8 cellular contexts compared by ENCODE assay signal in the genomic region with DNA sequence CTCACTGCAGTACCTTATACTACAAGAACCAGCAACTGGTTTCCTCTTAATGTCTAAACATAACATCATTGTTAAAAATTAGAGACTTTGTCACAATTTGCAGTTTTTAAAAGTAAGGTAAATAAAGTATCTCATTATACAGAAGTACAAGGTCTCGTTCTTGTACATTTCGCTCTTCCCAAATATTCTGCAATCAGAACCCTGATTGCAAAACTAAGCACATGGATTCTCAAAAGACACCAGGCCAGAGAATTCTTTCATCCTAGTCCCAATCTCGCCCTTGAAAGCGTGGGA. TPM values are rescaled to one million over a fixed set of nuclear protein-coding genes. Genes with fewer than 3 reads are reported as not detected.
A peak's percentile ranks its signal among the peaks of the same experiment; 100 is the strongest.
DNase-seq lines count a peak whose midpoint lies in the region; ATAC-seq and TF ChIP-seq lines count a peak whose summit lies in the region.

No MANE protein-coding gene starts in this region.

- no peaks in the 10 kb centered on the region for H3K36me3 ChIP-seq in body of pancreas (replicated peaks in 1 of 2; ENCODE audit: insufficient read depth in 1 of 2, low read depth in 2 of 2)
- H3K36me3 ChIP-seq in lower lobe of right lung: no peaks in the 10 kb centered on the region
- no peaks in the 10 kb centered on the region for H3K36me3 ChIP-seq in tibial nerve

- H3K36me3 Mint-ChIP-seq in activated T-cell treated with anti-CD3 and anti-CD28 coated beads, Interleukin-2, amount 50 U/mL, for 72 hours (ENCODE audit: insufficient read depth in 2 of 2): peaks cover 0 to 2% of the 10 kb centered on the region in 2 donors

- peak overlapping the region; percentile 82 to 90 for H3K4me3 Mint-ChIP-seq in activated T-cell treated with anti-CD3 and anti-CD28 coated beads, Interleukin-2, amount 50 U/mL, for 72 hours

- WGBS in body of pancreas, 2 donors: 3% methylated on average over 4 of the region's 4 CpGs
- WGBS in tibial nerve, 2 donors: 1 to 4% methylated on average over 4 of the region's 4 CpGs

- intact Hi-C loops in body of pancreas (cut with DNase I): no loop called here
- intact Hi-C loops in lower lobe of right lung (cut with DNase I): no loop called here

- H3K27me3 ChIP-seq in body of pancreas (no peaks in the 10 kb centered on the region), lower lobe of right lung (ENCODE audit: low read depth) (no peaks in the 10 kb centered on the region), tibial nerve (no peaks in the 10 kb centered on the region)

- peak overlapping the region; percentile 90 for H3K27ac Mint-ChIP-seq in activated T-cell treated with anti-CD3 and anti-CD28 coated beads, Interleukin-2, amount 50 U/mL, for 72 hours

- TF ChIP-seq POLR2A in body of pancreas (IDR thresholded peaks at IDR 0.05) (no peak), tibial nerve (IDR thresholded peaks at IDR 0.05) (no peak)

- in situ Hi-C loops in GM13977 (cut with MboI; ENCODE audit: low pct_unique_long_range_greater_than_20kb, low sequenced_read_pairs, unreplicated experiment): no loop called here

- H3K27ac ChIP-seq in body of pancreas (peak overlapping the region; percentile 75 to 89 (median 84)), lower lobe of right lung (peak overlapping the region; percentile 92), tibial nerve (peak overlapping the region; percentile 88 to 94 (median 92))

- no peak for DNase-seq in activated T-cell treated with anti-CD3 and anti-CD28 coated beads, Interleukin-2, amount 50 U/mL, for 72 hours
- DNase-seq in activated T-cell treated with anti-CD3 and anti-CD28 coated beads for 4 hours: no peak
- DNase-seq in body of pancreas: no peak
- DNase-seq in lower lobe of right lung: no peak
- no peak for DNase-seq in tibial nerve (ENCODE audit: low spot score in 2 of 2)
- no peak for DNase-seq in hippocampal formation (lab: John Stamatoyannopoulos, UW)
- DNase-seq in DMS79 treated with DMSO at 0.1 percent for 48 hours (lab: John Stamatoyannopoulos, UW): no peak
- no peak for DNase-seq in GM13977 (ENCODE audit: low spot score)

- H3K4me3 ChIP-seq in body of pancreas (peak overlapping the region in 1 of 2 donors; percentile 49), lower lobe of right lung (peak overlapping the region; percentile 81), tibial nerve (peak overlapping the region; percentile 50 to 78 (median 74))

- no peaks in the 10 kb centered on the region for H3K9me3 Mint-ChIP-seq in activated T-cell treated with anti-CD3 and anti-CD28 coated beads, Interleukin-2, amount 50 U/mL, for 72 hours

- peak in 1 of 2 donors; percentile 79 for TF ChIP-seq EP300 in tibial nerve (IDR thresholded peaks at IDR 0.05)

- no peak for ATAC-seq in activated T-cell treated with anti-CD3 and anti-CD28 coated beads, Interleukin-2, amount 50 U/mL, for 72 hours (replicated peaks in 1 of 2)
- ATAC-seq in body of pancreas (no peak), lower lobe of right lung (no peak)

- peaks cover 18% of the 10 kb centered on the region for H3K4me1 Mint-ChIP-seq in activated T-cell treated with anti-CD3 and anti-CD28 coated beads, Interleukin-2, amount 50 U/mL, for 72 hours (ENCODE audit: low read depth)

- no peaks in the 10 kb centered on the region for H3K27me3 Mint-ChIP-seq in activated T-cell treated with anti-CD3 and anti-CD28 coated beads, Interleukin-2, amount 50 U/mL, for 72 hours (ENCODE audit: low read depth)

- H3K4me1 ChIP-seq in body of pancreas (peaks cover 7% of the 10 kb centered on the region), lower lobe of right lung (peaks cover 20% of the 10 kb centered on the region), tibial nerve (peaks cover 0 to 17% (median 11%) of the 10 kb centered on the region in 4 donors)

- TF ChIP-seq CTCF in body of pancreas (IDR thresholded peaks at IDR 0.05): no peak
- no peak for TF ChIP-seq CTCF in lower lobe of right lung (IDR thresholded peaks at IDR 0.05)
- no peak for TF ChIP-seq CTCF in tibial nerve (IDR thresholded peaks at IDR 0.05)
- no peak for TF ChIP-seq CTCF in GM13977 (IDR thresholded peaks at IDR 0.05; ENCODE audit: extremely low read depth, insufficient read depth, missing control alignments)

- no peaks in the 10 kb centered on the region for H3K9me3 ChIP-seq in body of pancreas
- no peaks in the 10 kb centered on the region for H3K9me3 ChIP-seq in lower lobe of right lung
- H3K9me3 ChIP-seq in tibial nerve: no peaks in the 10 kb centered on the region

RNA-seq across cellular contexts. Expression of gene AKAP7, which starts 0.4 kb away (rescaled TPM):
- total RNA-seq in activated T-cell treated with anti-CD3 and anti-CD28 coated beads, Interleukin-2, amount 50 U/mL, for 72 hours: 1 to 10 TPM; 6.7 to 6.8 TPM
- total RNA-seq in body of pancreas (10 to 100 TPM; 57.6 to 66.9 TPM), lower lobe of right lung (11.0 TPM), tibial nerve (10 to 100 TPM in 3 of 4 donors, 1 to 10 TPM in 1; 5.1 to 39.1 (median 11.8) TPM)
